ENCODE assay signal across 21 cellular contexts in the genomic region with DNA sequence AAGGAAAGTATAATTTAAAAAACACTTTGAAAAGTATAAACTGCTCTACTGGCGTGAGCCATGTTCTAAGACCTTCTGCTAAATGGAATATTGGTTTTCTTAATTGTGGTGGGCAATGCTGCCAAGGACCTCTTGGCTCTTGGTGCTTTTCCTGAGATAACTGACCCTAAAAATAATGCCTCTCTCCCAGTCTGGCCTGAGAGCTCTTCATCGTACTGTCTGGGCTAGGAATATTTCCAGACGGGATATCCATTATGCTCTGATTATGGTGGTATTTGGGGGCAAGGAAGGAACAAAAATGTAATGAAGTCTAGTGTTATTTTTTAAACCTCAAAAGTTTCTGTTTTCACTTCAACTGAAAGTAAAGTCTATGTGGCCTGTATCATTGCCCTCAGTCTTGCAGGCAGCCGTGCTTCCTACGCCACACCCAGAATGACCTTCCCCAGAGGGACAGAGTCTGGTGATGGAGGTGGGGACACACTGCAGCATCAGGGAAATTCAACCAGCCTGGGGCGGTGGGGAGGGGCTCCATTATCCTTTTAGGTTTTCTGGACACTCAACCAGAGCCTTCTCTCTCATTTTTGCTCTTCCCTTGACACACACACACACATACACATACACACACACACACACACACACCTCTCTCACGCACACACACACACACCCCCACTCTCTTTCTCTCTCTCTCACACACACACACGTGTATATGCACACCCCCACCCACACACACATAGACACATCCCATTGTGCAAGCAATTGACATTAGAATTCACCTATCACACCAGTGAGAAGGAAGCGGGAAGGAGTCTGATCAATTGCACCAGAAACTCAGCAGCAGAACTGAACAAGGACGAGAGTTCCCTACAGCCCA.
"Had no signal": no experiment of that assay in that cellular context is flagged by ENCODE, and none has a peak within 500 bp of the region (broad histone marks: within the 10 kb centered on the region; RNA-seq: fewer than 3 reads in every experiment).

No MANE protein-coding gene starts in this region.

- H3K36me3 ChIP-seq: colonic mucosa, gastrocnemius medialis, pancreas, tibial nerve, uterus had no signal

- H3K36me3 Mint-ChIP-seq: brain had no signal

- H3K9me3 Mint-ChIP-seq: activated CD4-positive, alpha-beta T cell treated with anti-CD3 and anti-CD28 coated beads, Interleukin-2, amount 10 ng/mL, durations not matched to agents 24 days and 14 days; activated CD8-positive, alpha-beta T cell treated with anti-CD3 and anti-CD28 coated beads for 36 hours; activated T-helper 17 cell treated with anti-CD3 and anti-CD28 coated beads, Interleukin-2, amount 50 U/mL, for 72 hours; brain; central memory CD8-positive, alpha-beta T cell had no signal

- H3K27me3 Mint-ChIP-seq: activated CD8-positive, alpha-beta T cell treated with anti-CD3 and anti-CD28 coated beads for 36 hours had no signal

- H3K4me1 Mint-ChIP-seq: activated CD4-positive, alpha-beta T cell treated with anti-CD3 and anti-CD28 coated beads, Interleukin-2, amount 10 ng/mL, durations not matched to agents 24 days and 14 days; activated T-helper 17 cell treated with anti-CD3 and anti-CD28 coated beads, Interleukin-2, amount 50 U/mL, for 72 hours; central memory CD8-positive, alpha-beta T cell had no signal

- H3K4me3 ChIP-seq: colonic mucosa, gastrocnemius medialis, heart left ventricle, pancreas, spleen, tibial nerve, uterus had no signal

- H3K27me3 ChIP-seq: colonic mucosa, gastrocnemius medialis, heart left ventricle, pancreas, spleen, tibial nerve, uterus had no signal

- DNase-seq: activated CD4-positive, alpha-beta T cell treated with anti-CD3 and anti-CD28 coated beads, Interleukin-2, amount 10 ng/mL, durations not matched to agents 24 days and 14 days; activated CD8-positive, alpha-beta T cell treated with anti-CD3 and anti-CD28 coated beads for 36 hours; activated naive CD4-positive, alpha-beta T cell treated with Interleukin-2 at 50 U/mL for 16 hours; activated T-cell treated with anti-CD3 and anti-CD28 coated beads, Interleukin-2, amount 50 U/mL, for 1 hour; colonic mucosa; gastrocnemius medialis; heart left ventricle; kidney; mammary epithelial cell; pancreas; spleen; stimulated activated naive CD8-positive, alpha-beta T cell treated with anti-CD3 and anti-CD28 coated beads, Interleukin-15, Interleukin-2, amounts not matched to agents 100 U/mL and 50 U/mL, for 24 hours; substantia nigra; T1000; uterus had no signal

- FAIRE-seq: endometrium, kidney, pancreas had no signal

- H3K27ac Mint-ChIP-seq: activated CD4-positive, alpha-beta T cell treated with anti-CD3 and anti-CD28 coated beads, Interleukin-2, amount 10 ng/mL, durations not matched to agents 24 days and 14 days; activated CD8-positive, alpha-beta T cell treated with anti-CD3 and anti-CD28 coated beads for 36 hours; activated T-helper 17 cell treated with anti-CD3 and anti-CD28 coated beads, Interleukin-2, amount 50 U/mL, for 72 hours; brain had no signal

- H3K4me3 Mint-ChIP-seq: activated CD4-positive, alpha-beta T cell treated with anti-CD3 and anti-CD28 coated beads, Interleukin-2, amount 10 ng/mL, durations not matched to agents 24 days and 14 days; activated CD8-positive, alpha-beta T cell treated with anti-CD3 and anti-CD28 coated beads for 36 hours; activated T-helper 17 cell treated with anti-CD3 and anti-CD28 coated beads, Interleukin-2, amount 50 U/mL, for 72 hours; brain; central memory CD8-positive, alpha-beta T cell had no signal

- ATAC-seq: activated CD8-positive, alpha-beta T cell treated with anti-CD3 and anti-CD28 coated beads for 36 hours; activated T-helper 17 cell treated with anti-CD3 and anti-CD28 coated beads, Interleukin-2, amount 50 U/mL, for 72 hours; gastrocnemius medialis; left lobe of liver; pancreas; stimulated activated naive CD8-positive, alpha-beta T cell treated with anti-CD3 and anti-CD28 coated beads, Interleukin-15, Interleukin-2, amounts not matched to agents 100 U/mL and 50 U/mL, for 24 hours had no signal

- H3K4me1 ChIP-seq: colonic mucosa, gastrocnemius medialis, pancreas, spleen, uterus had no signal

- H3K27ac ChIP-seq: colonic mucosa, gastrocnemius medialis, pancreas, spleen, tibial nerve, uterus had no signal

- H3K9me3 ChIP-seq: colonic mucosa, gastrocnemius medialis, heart left ventricle, pancreas, spleen, tibial nerve, uterus had no signal
